In the genomic region with DNA sequence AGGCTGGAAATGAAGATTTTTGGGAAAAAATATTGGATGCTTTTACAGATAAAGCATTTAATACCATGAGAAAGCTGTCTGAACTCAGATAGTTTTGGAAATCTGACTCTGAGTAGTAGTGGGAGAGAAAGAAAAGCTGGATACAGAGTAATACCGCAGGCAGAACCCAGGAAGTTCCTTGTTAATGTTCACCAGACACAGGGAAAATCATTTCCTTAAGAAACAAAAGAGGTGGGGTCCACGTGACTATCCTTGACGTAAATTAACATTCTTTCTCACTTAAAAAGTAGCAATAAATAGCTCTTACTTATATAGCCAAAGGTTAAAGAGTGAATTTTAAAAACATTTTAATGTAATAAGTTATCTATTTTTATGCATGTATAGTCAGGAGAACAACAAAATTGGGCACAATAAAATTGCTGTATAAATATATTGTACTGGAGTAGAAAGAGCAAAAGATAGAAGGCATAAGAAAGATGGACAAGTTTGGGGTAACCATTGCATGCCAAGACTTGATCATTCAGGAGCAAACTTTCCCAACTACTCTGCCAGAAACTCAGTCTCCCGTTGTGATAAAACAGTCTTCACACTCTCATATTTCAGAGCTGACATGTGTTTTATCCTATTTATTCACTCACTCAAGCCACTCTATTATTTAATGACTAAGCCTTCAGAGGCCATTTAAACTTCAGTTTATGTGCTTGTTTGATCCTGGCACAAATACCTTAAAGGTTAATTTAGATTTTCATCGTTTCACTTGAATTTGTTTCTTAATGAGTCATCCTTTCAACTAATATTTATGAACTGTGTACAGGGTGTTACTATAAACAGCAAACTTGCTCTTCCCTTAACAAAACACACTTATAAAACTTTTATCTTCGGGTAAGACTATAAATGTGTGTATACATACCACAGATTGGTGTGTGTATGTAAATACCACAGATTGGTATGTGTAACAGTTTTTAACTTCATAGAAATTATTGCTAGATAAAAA, we compare ENCODE assay signal across 10 cellular contexts.
DNase-seq lines count a peak whose midpoint lies in the region; ATAC-seq and TF ChIP-seq lines count a peak whose summit lies in the region.
"Had no signal": no experiment of that assay in that cellular context is flagged by ENCODE, and none has a peak within 500 bp of the region (broad histone marks: within the 10 kb centered on the region; RNA-seq: fewer than 3 reads in every experiment).

No MANE protein-coding gene starts in this region.

- no peak overlapping the region for H2BK5ac ChIP-seq in mesendoderm (ENCODE audit: low read length)

- no peaks in the 10 kb centered on the region for H4K20me1 ChIP-seq in PC-9 (ENCODE audit: insufficient read depth)
- no peaks in the 10 kb centered on the region for H4K20me1 ChIP-seq in fibroblast of lung (ENCODE audit: control insufficient read depth, extremely low read depth, insufficient read depth, low read length)

- H3F3A ChIP-seq in PC-9 (ENCODE audit: insufficient read depth, low read depth) = peaks cover 9% of the 10 kb centered on the region

- peaks cover 4% of the 10 kb centered on the region; the same call in 1 of the 2 replicates for H3K9me3 ChIP-seq in PC-9 (ENCODE audit: insufficient read depth, low read depth)
- no peaks in the 10 kb centered on the region for H3K9me3 ChIP-seq in fibroblast of lung (ENCODE audit: control insufficient read depth, insufficient read depth, low read depth, low read length)

- H3K9ac ChIP-seq in fibroblast of lung (ENCODE audit: insufficient read depth, low read length) = no peak overlapping the region
- no peak overlapping the region for H3K9ac ChIP-seq in mesendoderm (ENCODE audit: low read length)

- H3K27ac ChIP-seq in PC-9 (peak overlapping the region; percentile 59), fibroblast of lung (ENCODE audit: insufficient read depth, low read length) (no peak overlapping the region), mesendoderm (ENCODE audit: low read depth, low read length) (no peak overlapping the region)
- H3K27ac ChIP-seq: cardiac muscle cell had no signal

- ATAC-seq in GM18909 (IDR thresholded peaks at IDR 0.05; ENCODE audit: poor library complexity, unreplicated experiment) = no peak

- H2AFZ ChIP-seq in PC-9 (peak overlapping the region; percentile 71), fibroblast of lung (ENCODE audit: low read length) (no peak overlapping the region)

- no peaks in the 10 kb centered on the region for H3K36me3 ChIP-seq in PC-9 (ENCODE audit: low read depth)
- no peaks in the 10 kb centered on the region for H3K36me3 ChIP-seq in fibroblast of lung (ENCODE audit: control insufficient read depth, insufficient read depth, low read length)
- no peaks in the 10 kb centered on the region for H3K36me3 ChIP-seq in mesendoderm (ENCODE audit: control insufficient read depth, insufficient read depth, low read length)
- H3K36me3 ChIP-seq: cardiac muscle cell had no signal

- peak; percentile 20 for DNase-seq in GM03348 (ENCODE audit: low spot score)
- peak in 1 of 2 experiments; percentile 84 for DNase-seq in PC-9
- DNase-seq in fibroblast of lung (ENCODE audit: low read depth in 2 of 2) = peak; percentile 47 to 59
- DNase-seq in renal cortical epithelial cell (ENCODE audit: low read depth) = peak; percentile 99
- DNase-seq in mesendoderm = no peak
- no peak for DNase-seq in NCI-H82 treated with DMSO at 0.1 percent for 48 hours (lab: John Stamatoyannopoulos, UW; ENCODE audit: unreplicated experiment)
- no peak for DNase-seq in HK-2 (ENCODE audit: unreplicated experiment)
- DNase-seq: NCI-H1092 had no signal

- no peaks in the 10 kb centered on the region for H3K79me1 ChIP-seq in mesendoderm (ENCODE audit: low read length)

- H2AK5ac ChIP-seq in mesendoderm (ENCODE audit: low read length) = no peak overlapping the region

- H3K4me2 ChIP-seq in PC-9 = peak overlapping the region; percentile 56
- H3K4me2 ChIP-seq in fibroblast of lung (ENCODE audit: extremely low read depth, insufficient read depth, low read length) = peak overlapping the region; percentile 2
- H3K4me2 ChIP-seq in mesendoderm (ENCODE audit: low read length) = no peak overlapping the region

- POLR2A ChIA-PET in PC-9 (lab: Charles Lee; ENCODE audit: unreplicated experiment) = no interaction called here

- H4K5ac ChIP-seq in mesendoderm (ENCODE audit: low read length) = no peak overlapping the region

- intact Hi-C loops in PC-9 (cut with micrococcal nuclease; ENCODE audit: unreplicated experiment) = no loop called here

- TF ChIP-seq CTCF in PC-9 (conservative IDR thresholded peaks at IDR 0.05) (no peak), fibroblast of lung (conservative IDR thresholded peaks at IDR 0.05 in 1 of 2, IDR thresholded peaks at IDR 0.05 in 1 of 2; ENCODE audit: low read depth in 1 of 2, low read length in 2 of 2) (no peak)

- no TSS peak for BruUV-seq in PC-9 (replicated peaks; lab: Mats Ljungman, UMichigan)

- H3K4me1 ChIP-seq in PC-9 (replicated peaks; ENCODE audit: insufficient read depth) (peaks cover 20% of the 10 kb centered on the region), fibroblast of lung (ENCODE audit: control insufficient read depth, extremely low read depth, insufficient read depth, low read length) (peaks cover 4% of the 10 kb centered on the region), mesendoderm (ENCODE audit: control insufficient read depth, low read depth, low read length) (no peaks in the 10 kb centered on the region)

- no peaks in the 10 kb centered on the region for H3K79me2 ChIP-seq in PC-9 (ENCODE audit: low read depth)
- H3K79me2 ChIP-seq in fibroblast of lung (ENCODE audit: control insufficient read depth, insufficient read depth, low read length) = no peaks in the 10 kb centered on the region
- no peaks in the 10 kb centered on the region for H3K79me2 ChIP-seq in mesendoderm (ENCODE audit: control insufficient read depth, insufficient read depth, low read length)

- H3K9me2 ChIP-seq in PC-9 (ENCODE audit: insufficient read depth) = peaks cover 3% of the 10 kb centered on the region; the same call in 1 of the 2 replicates

- CTCF ChIA-PET in PC-9 (lab: Charles Lee) = no interaction called here

- H3K23ac ChIP-seq in mesendoderm (ENCODE audit: low read length) = no peak overlapping the region

- no peak overlapping the region for H2BK120ac ChIP-seq in mesendoderm (ENCODE audit: low read depth, low read length)

- no CpG with 5 or more reads among the region's 6 CpGs for WGBS in mesendoderm (ENCODE audit: extremely low coverage, insufficient coverage, low lambda C conversion rate)

- H2BK15ac ChIP-seq in mesendoderm (replicated peaks; ENCODE audit: low read depth) = no peak overlapping the region

- H3K27me3 ChIP-seq in PC-9 (ENCODE audit: insufficient read depth, low read depth) (no peaks in the 10 kb centered on the region), fibroblast of lung (ENCODE audit: control insufficient read depth, insufficient read depth, low read length) (no peaks in the 10 kb centered on the region), mesendoderm (ENCODE audit: insufficient read depth, low read length, poor library complexity) (no peaks in the 10 kb centered on the region)
- H3K27me3 ChIP-seq: cardiac muscle cell had no signal

- H4K8ac ChIP-seq in mesendoderm (ENCODE audit: low read depth, low read length) = no peak overlapping the region

- no peak overlapping the region for H3K56ac ChIP-seq in mesendoderm (ENCODE audit: low read length)

- no peak overlapping the region for H3K4ac ChIP-seq in mesendoderm (ENCODE audit: low read depth, low read length)

- H3K4me3 ChIP-seq in PC-9 = 0 out of 2 replicates have a peak overlapping the region, but pooled peaks have one; percentile 15
- H3K4me3 ChIP-seq in fibroblast of lung (replicated peaks in 1 of 4; ENCODE audit: control extremely low read depth in 1 of 4, insufficient read depth in 1 of 4, low read depth in 3 of 4, low read length in 4 of 4) = no peak overlapping the region
- H3K4me3 ChIP-seq in mesendoderm (ENCODE audit: low read length) = no peak overlapping the region
- H3K4me3 ChIP-seq: cardiac muscle cell had no signal

- no peak overlapping the region for H3K18ac ChIP-seq in mesendoderm (ENCODE audit: low read length)

Comparison
In these comparisons a context has a peak if more than half of its experiments do, and no peak if none do; other contexts are left out.
1. DNase-seq: peak in GM03348 (single experiment), fibroblast of lung (2 of 2) and renal cortical epithelial cell (single experiment); none in mesendoderm (single experiment), NCI-H82 treated with DMSO at 0.1 percent for 48 hours (single experiment) and HK-2 (single experiment).